Comparison of ENCODE assay signal across 1 cellular context in the genomic region with DNA sequence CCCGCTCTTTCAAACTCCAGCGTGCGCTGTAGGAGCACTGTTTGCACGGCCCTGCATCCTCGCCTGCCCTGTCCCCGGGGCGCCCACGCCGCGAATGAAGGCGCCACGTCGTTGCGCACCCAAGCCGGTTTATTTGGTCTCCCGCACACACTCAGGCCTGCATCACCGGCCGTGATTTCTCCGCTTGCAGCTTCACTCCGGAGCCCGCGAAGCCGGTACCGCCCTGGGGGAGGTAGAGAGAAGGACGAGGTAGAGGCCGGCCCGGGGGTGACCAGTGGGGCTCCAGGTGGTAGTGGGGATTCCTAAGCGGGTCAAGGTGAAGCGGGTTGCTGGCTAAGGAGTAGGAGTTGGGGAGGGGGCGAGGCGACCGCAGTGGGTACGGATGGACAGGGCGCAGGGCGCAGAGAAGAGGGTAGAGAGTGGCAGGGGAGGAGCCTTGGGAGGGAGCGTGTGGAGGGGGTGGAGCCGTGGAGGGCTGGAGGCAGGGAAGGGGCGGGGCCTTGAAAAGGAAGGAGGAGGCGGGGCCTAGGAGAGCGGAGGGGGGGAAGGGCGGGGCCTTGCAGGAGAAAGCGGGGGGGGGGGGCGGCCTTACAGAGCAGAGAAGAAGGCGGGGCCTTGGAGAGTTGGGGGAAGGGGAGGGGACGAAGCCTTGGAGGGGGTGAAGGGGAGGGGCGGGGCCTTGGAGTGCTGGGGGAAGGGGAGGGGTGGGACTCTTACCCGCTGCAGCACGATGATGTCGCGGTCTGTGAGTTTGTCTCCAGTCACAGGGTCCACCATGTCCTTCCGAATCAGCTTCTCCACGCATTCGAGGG.
TF ChIP-seq lines count a peak whose summit lies in the region.

No MANE protein-coding gene starts in this region.

TF ChIP-seq in IMR-90, 13 proteins besides CTCF, POLR2A, EP300 and RAD21:
- TF ChIP-seq MAZ (IDR thresholded peaks at IDR 0.05; ENCODE audit: borderline replicate concordance, low read depth, low read length) (no peak), NFE2L2 (IDR thresholded peaks at IDR 0.05; ENCODE audit: low read depth, low read length) (no peak), FOS (IDR thresholded peaks at IDR 0.05; ENCODE audit: low read depth, low read length) (no peak), BHLHE40 (IDR thresholded peaks at IDR 0.05; ENCODE audit: low read depth, low read length) (no peak), CEBPB (IDR thresholded peaks at IDR 0.05; ENCODE audit: low read depth, low read length) (no peak), MXI1 (IDR thresholded peaks at IDR 0.05; ENCODE audit: borderline replicate concordance, low read depth, low read length) (no peak), SMC3 (IDR thresholded peaks at IDR 0.05; ENCODE audit: low read depth, low read length) (no peak), RCOR1 (IDR thresholded peaks at IDR 0.05; ENCODE audit: insufficient replicate concordance, low read length) (no peak), RFX5 (IDR thresholded peaks at IDR 0.05; ENCODE audit: low read depth, low read length) (no peak), CHD1 (IDR thresholded peaks at IDR 0.05; ENCODE audit: low read depth, low read length) (no peak), MAFK (IDR thresholded peaks at IDR 0.05; ENCODE audit: low read depth, low read length) (no peak)
- TF ChIP-seq, protein P1, sequence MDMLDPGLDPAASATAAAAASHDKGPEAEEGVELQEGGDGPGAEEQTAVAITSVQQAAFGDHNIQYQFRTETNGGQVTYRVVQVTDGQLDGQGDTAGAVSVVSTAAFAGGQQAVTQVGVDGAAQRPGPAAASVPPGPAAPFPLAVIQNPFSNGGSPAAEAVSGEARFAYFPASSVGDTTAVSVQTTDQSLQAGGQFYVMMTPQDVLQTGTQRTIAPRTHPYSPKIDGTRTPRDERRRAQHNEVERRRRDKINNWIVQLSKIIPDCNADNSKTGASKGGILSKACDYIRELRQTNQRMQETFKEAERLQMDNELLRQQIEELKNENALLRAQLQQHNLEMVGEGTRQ (IDR thresholded peaks at IDR 0.05; ENCODE audit: low read depth, low read length): no peak
- TF ChIP-seq, protein P2, sequence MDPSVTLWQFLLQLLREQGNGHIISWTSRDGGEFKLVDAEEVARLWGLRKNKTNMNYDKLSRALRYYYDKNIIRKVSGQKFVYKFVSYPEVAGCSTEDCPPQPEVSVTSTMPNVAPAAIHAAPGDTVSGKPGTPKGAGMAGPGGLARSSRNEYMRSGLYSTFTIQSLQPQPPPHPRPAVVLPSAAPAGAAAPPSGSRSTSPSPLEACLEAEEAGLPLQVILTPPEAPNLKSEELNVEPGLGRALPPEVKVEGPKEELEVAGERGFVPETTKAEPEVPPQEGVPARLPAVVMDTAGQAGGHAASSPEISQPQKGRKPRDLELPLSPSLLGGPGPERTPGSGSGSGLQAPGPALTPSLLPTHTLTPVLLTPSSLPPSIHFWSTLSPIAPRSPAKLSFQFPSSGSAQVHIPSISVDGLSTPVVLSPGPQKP (IDR thresholded peaks at IDR 0.05; ENCODE audit: borderline replicate concordance, low read depth, low read length): no peak
